8 cellular contexts compared by ENCODE assay signal in the genomic region with DNA sequence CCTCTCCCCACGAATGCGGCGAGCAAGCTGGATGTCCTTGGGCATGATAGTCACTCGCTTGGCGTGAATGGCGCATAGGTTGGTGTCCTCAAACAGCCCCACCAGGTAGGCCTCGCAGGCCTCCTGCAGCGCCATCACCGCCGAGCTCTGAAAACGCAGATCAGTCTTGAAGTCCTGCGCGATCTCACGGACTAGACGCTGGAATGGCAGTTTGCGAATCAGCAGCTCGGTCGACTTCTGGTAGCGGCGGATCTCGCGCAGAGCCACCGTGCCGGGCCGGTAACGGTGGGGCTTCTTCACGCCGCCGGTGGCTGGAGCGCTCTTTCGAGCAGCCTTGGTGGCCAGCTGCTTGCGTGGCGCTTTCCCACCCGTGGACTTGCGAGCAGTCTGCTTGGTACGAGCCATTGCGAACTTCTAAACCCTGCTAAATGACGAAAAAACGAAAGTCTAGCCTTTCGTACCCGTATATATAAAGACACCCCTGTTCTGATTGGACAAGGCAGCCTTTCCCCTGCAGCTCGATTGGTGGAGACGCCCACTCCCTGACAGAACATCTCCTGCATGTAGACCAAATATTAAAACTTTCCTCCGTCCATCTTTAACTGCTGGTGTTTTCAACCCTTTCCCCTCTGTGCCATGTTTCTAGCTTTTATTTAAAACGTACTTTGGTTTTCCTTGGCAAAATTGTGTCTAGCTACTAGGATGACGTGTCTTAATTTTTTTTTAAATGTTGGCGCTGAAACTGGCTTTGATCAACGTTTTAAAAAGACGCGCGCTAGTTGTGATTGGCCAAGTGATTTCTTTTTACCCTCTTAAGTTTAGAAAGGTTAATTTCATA.
DNase-seq lines count a peak whose midpoint lies in the region; ATAC-seq and TF ChIP-seq lines count a peak whose summit lies in the region.

No MANE protein-coding gene starts in this region.

- H3F3A ChIP-seq in PC-3 (ENCODE audit: low read length, unreplicated experiment): peaks cover 23% of the 10 kb centered on the region

- H3K4me3 ChIP-seq in HUES6 (ENCODE audit: low read depth, low read length) (peak overlapping the region; percentile 67), PC-3 (ENCODE audit: low read length) (peak overlapping the region; percentile 93), fibroblast of pulmonary artery (replicated peaks; ENCODE audit: low read depth, low read length) (peak overlapping the region; percentile 85), thymus (ENCODE audit: low read length) (peak overlapping the region; percentile 71)

- H3K9me2 ChIP-seq in PC-3 (replicated peaks; ENCODE audit: low read length): no peaks in the 10 kb centered on the region

- H3K9ac ChIP-seq in HUES6 (ENCODE audit: low read length) (peak overlapping the region; percentile 99), PC-3 (ENCODE audit: low read length) (peak overlapping the region; percentile 91)

- peak overlapping the region; percentile 99 for H3K27ac Mint-ChIP-seq in activated T-helper 17 cell treated with anti-CD3 and anti-CD28 coated beads, Interleukin-2, amount 50 U/mL, for 72 hours
- peak overlapping the region; percentile 98 to 99 for H3K27ac Mint-ChIP-seq in natural killer cell

- no peaks in the 10 kb centered on the region for H3K27me3 Mint-ChIP-seq in activated T-helper 17 cell treated with anti-CD3 and anti-CD28 coated beads, Interleukin-2, amount 50 U/mL, for 72 hours
- H3K27me3 Mint-ChIP-seq in natural killer cell (ENCODE audit: low read depth in 2 of 2): no peaks in the 10 kb centered on the region

- POLR2A ChIA-PET in PC-3 (lab: Charles Lee; ENCODE audit: unreplicated experiment): interaction anchor here (0.6 to 4.3 kb wide), 14 partner anchors 8 to 930 kb away, joined by 3 to 140 read pairs (median 4); a partner anchor contains a TSS

- H3K79me2 ChIP-seq in PC-3 (ENCODE audit: low read length): peaks cover 49% of the 10 kb centered on the region

- no TSS peak for BruUV-seq in PC-3 (replicated peaks; lab: Mats Ljungman, UMichigan)

- no peaks in the 10 kb centered on the region for H3K9me3 ChIP-seq in HUES6 (ENCODE audit: control insufficient read depth, insufficient read depth, low read depth, low read length)
- no peaks in the 10 kb centered on the region for H3K9me3 ChIP-seq in PC-3 (ENCODE audit: low read length)
- no peaks in the 10 kb centered on the region for H3K9me3 ChIP-seq in thymus (ENCODE audit: control insufficient read depth)

- under 1% methylated on average over 51 of the region's 51 CpGs for WGBS in thymus

- H4K20me1 ChIP-seq in PC-3 (ENCODE audit: low read length): peaks cover 31% of the 10 kb centered on the region

- TF ChIP-seq CTCF in PC-3 (conservative IDR thresholded peaks at IDR 0.05; ENCODE audit: low read depth, low read length): no peak; the same call in 1 of the 2 replicates
- TF ChIP-seq CTCF in fibroblast of pulmonary artery (IDR thresholded peaks at IDR 0.05; ENCODE audit: low read length, missing control alignments): no peak
- TF ChIP-seq CTCF in natural killer cell (IDR thresholded peaks at IDR 0.05): no peak

- H3K4me1 ChIP-seq in HUES6 (ENCODE audit: control insufficient read depth, insufficient read depth, low read length) (peaks cover 9% of the 10 kb centered on the region; the same call in 1 of the 2 replicates), PC-3 (ENCODE audit: insufficient read depth, low read length) (peaks cover 17% of the 10 kb centered on the region; the same call in 1 of the 2 replicates), thymus (ENCODE audit: control insufficient read depth, insufficient read depth, low read length) (peaks cover 3% of the 10 kb centered on the region)

- H3K4me1 Mint-ChIP-seq in activated T-helper 17 cell treated with anti-CD3 and anti-CD28 coated beads, Interleukin-2, amount 50 U/mL, for 72 hours: peaks cover 26% of the 10 kb centered on the region
- peaks cover 45 to 51% of the 10 kb centered on the region in 2 donors for H3K4me1 Mint-ChIP-seq in natural killer cell

- H3K27ac ChIP-seq in HUES6 (ENCODE audit: low read depth, low read length) (peak overlapping the region; percentile 93), PC-3 (ENCODE audit: low read length) (peak overlapping the region; percentile 70), thymus (ENCODE audit: low read depth) (peak overlapping the region; percentile 100)

- H3K27me3 ChIP-seq in HUES6 (ENCODE audit: control insufficient read depth, insufficient read depth, low read length) (no peaks in the 10 kb centered on the region), PC-3 (ENCODE audit: low read length) (no peaks in the 10 kb centered on the region), thymus (ENCODE audit: control insufficient read depth, insufficient read depth) (no peaks in the 10 kb centered on the region)

- peak overlapping the region; percentile 98 for H3K4me2 ChIP-seq in PC-3 (ENCODE audit: low read length)

- H3K36me3 ChIP-seq in HUES6 (ENCODE audit: control insufficient read depth, insufficient read depth, low read length) (no peaks in the 10 kb centered on the region), PC-3 (ENCODE audit: low read depth, low read length) (no peaks in the 10 kb centered on the region; the same call in 1 of the 2 replicates), thymus (ENCODE audit: control insufficient read depth, insufficient read depth) (peaks cover 12% of the 10 kb centered on the region)

- intact Hi-C loops in PC-3 (cut with micrococcal nuclease) (loop anchor here (5.0 kb wide), 4 partner anchors 140 to 1615 kb away; a partner anchor contains a TSS), natural killer cell (cut with micrococcal nuclease) (loop anchor here (1.0 to 10.0 kb wide), 6 partner anchors 8 to 1695 kb away; a partner anchor contains a TSS)

- H3K4me3 Mint-ChIP-seq in activated T-helper 17 cell treated with anti-CD3 and anti-CD28 coated beads, Interleukin-2, amount 50 U/mL, for 72 hours: peak overlapping the region; percentile 99
- H3K4me3 Mint-ChIP-seq in natural killer cell: peak overlapping the region; percentile 96

- no peak overlapping the region for H2AFZ ChIP-seq in PC-3 (ENCODE audit: low read length)

- DNase-seq in DMS 273 treated with DMSO at 0.1 percent for 48 hours (lab: John Stamatoyannopoulos, UW) (peak; percentile 76), PC-3 (peak; percentile 93), fibroblast of pulmonary artery (ENCODE audit: low read depth) (peak; percentile 94), natural killer cell (peak; percentile 65)

- H3K9me3 Mint-ChIP-seq in activated T-helper 17 cell treated with anti-CD3 and anti-CD28 coated beads, Interleukin-2, amount 50 U/mL, for 72 hours: no peaks in the 10 kb centered on the region
- no peaks in the 10 kb centered on the region for H3K9me3 Mint-ChIP-seq in natural killer cell

- peaks cover 46% of the 10 kb centered on the region for H3K36me3 Mint-ChIP-seq in activated T-helper 17 cell treated with anti-CD3 and anti-CD28 coated beads, Interleukin-2, amount 50 U/mL, for 72 hours (ENCODE audit: low read depth)
- H3K36me3 Mint-ChIP-seq in natural killer cell: no peaks in the 10 kb centered on the region

- CTCF ChIA-PET in PC-3 (lab: Charles Lee): interaction anchor here (0.5 to 1.2 kb wide), 3 partner anchors 22 to 125 kb away, joined by 3 to 4 read pairs (median 3); a partner anchor contains a TSS

- ATAC-seq in GM21381 (IDR thresholded peaks at IDR 0.05; ENCODE audit: unreplicated experiment): peak; percentile 33
- peak; percentile 48 for ATAC-seq in PC-3
- peak; percentile 58 for ATAC-seq in activated T-helper 17 cell treated with anti-CD3 and anti-CD28 coated beads, Interleukin-2, amount 50 U/mL, for 72 hours (replicated peaks)
- peak; percentile 53 to 73 (median 62) for ATAC-seq in natural killer cell

Comparison
In these comparisons a context has a peak if more than half of its experiments do, and no peak if none do; other contexts are left out.
1. Peak in every context shown above with its lines: DNase-seq, ATAC-seq, H3K4me3 ChIP-seq and H3K27ac ChIP-seq.